Comparison of ENCODE assay signal across 2 cellular contexts in the genomic region with DNA sequence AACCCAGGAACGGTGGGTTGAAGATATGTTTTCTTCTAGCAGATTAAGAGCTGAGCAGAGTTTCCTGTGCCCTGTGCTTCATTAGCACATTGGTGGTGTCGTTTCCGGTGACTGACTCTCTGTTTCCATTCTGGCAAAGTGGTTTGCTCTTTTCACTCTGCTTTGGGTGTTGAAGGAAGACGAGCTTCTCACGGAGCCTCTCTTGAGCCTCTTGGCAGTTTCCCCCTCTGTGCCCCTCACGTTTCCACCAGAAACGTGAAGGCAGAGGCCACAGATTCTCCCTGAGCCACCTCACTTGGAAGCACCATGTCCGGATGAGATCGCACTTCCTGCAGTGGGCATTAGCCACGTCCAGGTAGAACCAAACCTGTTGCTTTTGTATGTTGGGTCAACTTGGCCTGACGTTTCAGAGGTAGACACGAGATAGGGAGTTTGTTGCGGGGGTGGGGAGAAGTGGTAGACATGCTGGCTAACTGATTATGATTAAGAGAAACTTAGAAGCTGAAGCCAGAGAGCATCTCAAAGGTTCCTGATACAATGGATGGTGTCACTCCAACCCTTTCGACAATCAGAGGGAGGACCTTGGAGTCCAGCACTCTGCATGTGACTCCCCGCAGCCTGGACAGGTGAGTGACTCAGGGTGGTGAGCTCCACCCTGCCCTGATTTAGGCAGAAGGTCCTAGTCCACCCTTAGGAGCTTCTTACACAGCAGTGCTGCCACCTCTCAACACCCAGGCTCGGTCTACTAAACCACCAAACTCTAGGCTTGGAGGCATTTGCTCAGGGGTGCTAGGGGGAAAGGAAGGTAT.
TF ChIP-seq lines count a peak whose summit lies in the region.

A gene with protein sequence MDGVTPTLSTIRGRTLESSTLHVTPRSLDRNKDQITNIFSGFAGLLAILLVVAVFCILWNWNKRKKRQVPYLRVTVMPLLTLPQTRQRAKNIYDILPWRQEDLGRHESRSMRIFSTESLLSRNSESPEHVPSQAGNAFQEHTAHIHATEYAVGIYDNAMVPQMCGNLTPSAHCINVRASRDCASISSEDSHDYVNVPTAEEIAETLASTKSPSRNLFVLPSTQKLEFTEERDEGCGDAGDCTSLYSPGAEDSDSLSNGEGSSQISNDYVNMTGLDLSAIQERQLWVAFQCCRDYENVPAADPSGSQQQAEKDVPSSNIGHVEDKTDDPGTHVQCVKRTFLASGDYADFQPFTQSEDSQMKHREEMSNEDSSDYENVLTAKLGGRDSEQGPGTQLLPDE (plus strand): TSS at position 155 of the 809 bp plus-strand sequence. CDS start 383 bp downstream, at position 538.

TF ChIP-seq in GM23338, 12 proteins besides CTCF, POLR2A, EP300 and RAD21 (continues in another document):
- TF ChIP-seq EZH2phosphoT487 (IDR thresholded peaks at IDR 0.05; ENCODE audit: unreplicated experiment) (no peak), POLR2AphosphoS5 (IDR thresholded peaks at IDR 0.05; ENCODE audit: low read depth) (no peak), ZNF331 (CRISPR knock-in tag; IDR thresholded peaks at IDR 0.05; ENCODE audit: low read depth) (no peak), REST (IDR thresholded peaks at IDR 0.05; ENCODE audit: unreplicated experiment) (no peak), JUNB (IDR thresholded peaks at IDR 0.05; ENCODE audit: unreplicated experiment) (no peak), STAT1 (IDR thresholded peaks at IDR 0.05; ENCODE audit: unreplicated experiment) (no peak), NANOG (IDR thresholded peaks at IDR 0.05; ENCODE audit: borderline replicate concordance) (no peak)
- TF ChIP-seq, protein P1, sequence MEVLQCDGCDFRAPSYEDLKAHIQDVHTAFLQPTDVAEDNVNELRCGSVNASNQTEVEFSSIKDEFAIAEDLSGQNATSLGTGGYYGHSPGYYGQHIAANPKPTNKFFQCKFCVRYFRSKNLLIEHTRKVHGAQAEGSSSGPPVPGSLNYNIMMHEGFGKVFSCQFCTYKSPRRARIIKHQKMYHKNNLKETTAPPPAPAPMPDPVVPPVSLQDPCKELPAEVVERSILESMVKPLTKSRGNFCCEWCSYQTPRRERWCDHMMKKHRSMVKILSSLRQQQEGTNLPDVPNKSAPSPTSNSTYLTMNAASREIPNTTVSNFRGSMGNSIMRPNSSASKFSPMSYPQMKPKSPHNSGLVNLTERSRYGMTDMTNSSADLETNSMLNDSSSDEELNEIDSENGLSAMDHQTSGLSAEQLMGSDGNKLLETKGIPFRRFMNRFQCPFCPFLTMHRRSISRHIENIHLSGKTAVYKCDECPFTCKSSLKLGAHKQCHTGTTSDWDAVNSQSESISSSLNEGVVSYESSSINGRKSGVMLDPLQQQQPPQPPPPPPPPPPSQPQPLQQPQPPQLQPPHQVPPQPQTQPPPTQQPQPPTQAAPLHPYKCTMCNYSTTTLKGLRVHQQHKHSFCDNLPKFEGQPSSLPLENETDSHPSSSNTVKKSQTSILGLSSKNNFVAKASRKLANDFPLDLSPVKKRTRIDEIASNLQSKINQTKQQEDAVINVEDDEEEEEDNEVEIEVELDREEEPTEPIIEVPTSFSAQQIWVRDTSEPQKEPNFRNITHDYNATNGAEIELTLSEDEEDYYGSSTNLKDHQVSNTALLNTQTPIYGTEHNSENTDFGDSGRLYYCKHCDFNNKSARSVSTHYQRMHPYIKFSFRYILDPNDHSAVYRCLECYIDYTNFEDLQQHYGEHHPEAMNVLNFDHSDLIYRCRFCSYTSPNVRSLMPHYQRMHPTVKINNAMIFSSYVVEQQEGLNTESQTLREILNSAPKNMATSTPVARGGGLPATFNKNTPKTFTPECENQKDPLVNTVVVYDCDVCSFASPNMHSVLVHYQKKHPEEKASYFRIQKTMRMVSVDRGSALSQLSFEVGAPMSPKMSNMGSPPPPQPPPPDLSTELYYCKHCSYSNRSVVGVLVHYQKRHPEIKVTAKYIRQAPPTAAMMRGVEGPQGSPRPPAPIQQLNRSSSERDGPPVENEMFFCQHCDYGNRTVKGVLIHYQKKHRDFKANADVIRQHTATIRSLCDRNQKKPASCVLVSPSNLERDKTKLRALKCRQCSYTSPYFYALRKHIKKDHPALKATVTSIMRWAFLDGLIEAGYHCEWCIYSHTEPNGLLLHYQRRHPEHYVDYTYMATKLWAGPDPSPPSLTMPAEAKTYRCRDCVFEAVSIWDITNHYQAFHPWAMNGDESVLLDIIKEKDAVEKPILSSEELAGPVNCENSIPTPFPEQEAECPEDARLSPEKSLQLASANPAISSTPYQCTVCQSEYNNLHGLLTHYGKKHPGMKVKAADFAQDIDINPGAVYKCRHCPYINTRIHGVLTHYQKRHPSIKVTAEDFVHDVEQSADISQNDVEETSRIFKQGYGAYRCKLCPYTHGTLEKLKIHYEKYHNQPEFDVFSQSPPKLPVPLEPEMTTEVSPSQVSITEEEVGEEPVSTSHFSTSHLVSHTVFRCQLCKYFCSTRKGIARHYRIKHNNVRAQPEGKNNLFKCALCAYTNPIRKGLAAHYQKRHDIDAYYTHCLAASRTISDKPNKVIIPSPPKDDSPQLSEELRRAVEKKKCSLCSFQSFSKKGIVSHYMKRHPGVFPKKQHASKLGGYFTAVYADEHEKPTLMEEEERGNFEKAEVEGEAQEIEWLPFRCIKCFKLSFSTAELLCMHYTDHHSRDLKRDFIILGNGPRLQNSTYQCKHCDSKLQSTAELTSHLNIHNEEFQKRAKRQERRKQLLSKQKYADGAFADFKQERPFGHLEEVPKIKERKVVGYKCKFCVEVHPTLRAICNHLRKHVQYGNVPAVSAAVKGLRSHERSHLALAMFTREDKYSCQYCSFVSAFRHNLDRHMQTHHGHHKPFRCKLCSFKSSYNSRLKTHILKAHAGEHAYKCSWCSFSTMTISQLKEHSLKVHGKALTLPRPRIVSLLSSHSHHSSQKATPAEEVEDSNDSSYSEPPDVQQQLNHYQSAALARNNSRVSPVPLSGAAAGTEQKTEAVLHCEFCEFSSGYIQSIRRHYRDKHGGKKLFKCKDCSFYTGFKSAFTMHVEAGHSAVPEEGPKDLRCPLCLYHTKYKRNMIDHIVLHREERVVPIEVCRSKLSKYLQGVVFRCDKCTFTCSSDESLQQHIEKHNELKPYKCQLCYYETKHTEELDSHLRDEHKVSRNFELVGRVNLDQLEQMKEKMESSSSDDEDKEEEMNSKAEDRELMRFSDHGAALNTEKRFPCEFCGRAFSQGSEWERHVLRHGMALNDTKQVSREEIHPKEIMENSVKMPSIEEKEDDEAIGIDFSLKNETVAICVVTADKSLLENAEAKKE (CRISPR knock-in tag; IDR thresholded peaks at IDR 0.05), result no peak

TF ChIP-seq in K562, 482 proteins besides CTCF, POLR2A, EP300 and RAD21:
- TF ChIP-seq CREB1 (IDR thresholded peaks at IDR 0.05) (no peak), CREB1 (CRISPR knock-in tag; IDR thresholded peaks at IDR 0.05) (no peak), SNRNP70 (optimal IDR thresholded peaks at IDR 0.05; ENCODE audit: low read depth, low read length) (no peak), CBFA2T3 (IDR thresholded peaks at IDR 0.05) (0 out of 2 replicates have a peak, but pooled peaks have one; percentile 29), EGR1 (conservative IDR thresholded peaks at IDR 0.05) (peak; percentile 67), EP400 (IDR thresholded peaks at IDR 0.05) (no peak), DPF2 (IDR thresholded peaks at IDR 0.05) (0 out of 2 replicates have a peak, but pooled peaks have one; percentile 18), RCOR1 (IDR thresholded peaks at IDR 0.05; ENCODE audit: borderline replicate concordance in 1 of 2, low read depth in 2 of 2, low read length in 2 of 2) (0 out of 4 replicates have a peak, but pooled peaks of 1 of the 2 experiments have one; percentile 22), ZNF76 (CRISPR knock-in tag; IDR thresholded peaks at IDR 0.05; ENCODE audit: borderline replicate concordance) (peak; percentile 43; the same call in 1 of the 2 replicates), ZBTB26 (CRISPR knock-in tag; IDR thresholded peaks at IDR 0.05) (0 out of 2 replicates have a peak, but pooled peaks have one; percentile 28), ZKSCAN1 (IDR thresholded peaks at IDR 0.05; ENCODE audit: low read depth, low read length) (no peak), HMBOX1 (IDR thresholded peaks at IDR 0.05) (peak; percentile 26; the same call in 1 of the 2 replicates), E2F3 (CRISPR knock-in tag; IDR thresholded peaks at IDR 0.05) (0 out of 2 replicates have a peak, but pooled peaks have one; percentile 10), ELF1 (tag; IDR thresholded peaks at IDR 0.05) (no peak), ERF (CRISPR knock-in tag; IDR thresholded peaks at IDR 0.05) (0 out of 2 replicates have a peak, but pooled peaks have one; percentile 42), NR4A1 (CRISPR knock-in tag; IDR thresholded peaks at IDR 0.05) (no peak), NR4A1 (tag; IDR thresholded peaks at IDR 0.05) (no peak), PML (IDR thresholded peaks at IDR 0.05; ENCODE audit: low read length) (no peak), GTF2E2 (tag; IDR thresholded peaks at IDR 0.05) (no peak), CXXC5 (CRISPR knock-in tag; IDR thresholded peaks at IDR 0.05) (0 out of 2 replicates have a peak, but pooled peaks have one; percentile 17), ATF1 (CRISPR knock-in tag; IDR thresholded peaks at IDR 0.05) (no peak), ATF1 (tag; IDR thresholded peaks at IDR 0.05) (0 out of 2 replicates have a peak, but pooled peaks have one; percentile 24), SMARCA5 (IDR thresholded peaks at IDR 0.05) (no peak), ETV1 (tag; conservative IDR thresholded peaks at IDR 0.05; ENCODE audit: low read depth) (no peak), GABPA (tag; conservative IDR thresholded peaks at IDR 0.05; ENCODE audit: low read depth) (peak; percentile 48)
- TF ChIP-seq, protein P2, sequence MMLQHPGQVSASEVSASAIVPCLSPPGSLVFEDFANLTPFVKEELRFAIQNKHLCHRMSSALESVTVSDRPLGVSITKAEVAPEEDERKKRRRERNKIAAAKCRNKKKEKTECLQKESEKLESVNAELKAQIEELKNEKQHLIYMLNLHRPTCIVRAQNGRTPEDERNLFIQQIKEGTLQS (IDR thresholded peaks at IDR 0.05), result no peak
- TF ChIP-seq, protein P2 (CRISPR knock-in tag; conservative IDR thresholded peaks at IDR 0.05), result no peak
- TF ChIP-seq, protein P3, sequence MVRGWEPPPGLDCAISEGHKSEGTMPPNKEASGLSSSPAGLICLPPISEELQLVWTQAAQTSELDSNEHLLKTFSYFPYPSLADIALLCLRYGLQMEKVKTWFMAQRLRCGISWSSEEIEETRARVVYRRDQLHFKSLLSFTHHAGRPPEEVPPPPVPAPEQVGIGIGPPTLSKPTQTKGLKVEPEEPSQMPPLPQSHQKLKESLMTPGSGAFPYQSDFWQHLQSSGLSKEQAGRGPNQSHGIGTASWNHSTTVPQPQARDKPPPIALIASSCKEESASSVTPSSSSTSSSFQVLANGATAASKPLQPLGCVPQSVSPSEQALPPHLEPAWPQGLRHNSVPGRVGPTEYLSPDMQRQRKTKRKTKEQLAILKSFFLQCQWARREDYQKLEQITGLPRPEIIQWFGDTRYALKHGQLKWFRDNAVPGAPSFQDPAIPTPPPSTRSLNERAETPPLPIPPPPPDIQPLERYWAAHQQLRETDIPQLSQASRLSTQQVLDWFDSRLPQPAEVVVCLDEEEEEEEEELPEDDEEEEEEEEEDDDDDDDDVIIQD (CRISPR knock-in tag; IDR thresholded peaks at IDR 0.05), result no peak
TF ChIP-seq in K562: peak in this region for 12.
